Comparison of ENCODE assay signal across 36 cellular contexts in the genomic region with DNA sequence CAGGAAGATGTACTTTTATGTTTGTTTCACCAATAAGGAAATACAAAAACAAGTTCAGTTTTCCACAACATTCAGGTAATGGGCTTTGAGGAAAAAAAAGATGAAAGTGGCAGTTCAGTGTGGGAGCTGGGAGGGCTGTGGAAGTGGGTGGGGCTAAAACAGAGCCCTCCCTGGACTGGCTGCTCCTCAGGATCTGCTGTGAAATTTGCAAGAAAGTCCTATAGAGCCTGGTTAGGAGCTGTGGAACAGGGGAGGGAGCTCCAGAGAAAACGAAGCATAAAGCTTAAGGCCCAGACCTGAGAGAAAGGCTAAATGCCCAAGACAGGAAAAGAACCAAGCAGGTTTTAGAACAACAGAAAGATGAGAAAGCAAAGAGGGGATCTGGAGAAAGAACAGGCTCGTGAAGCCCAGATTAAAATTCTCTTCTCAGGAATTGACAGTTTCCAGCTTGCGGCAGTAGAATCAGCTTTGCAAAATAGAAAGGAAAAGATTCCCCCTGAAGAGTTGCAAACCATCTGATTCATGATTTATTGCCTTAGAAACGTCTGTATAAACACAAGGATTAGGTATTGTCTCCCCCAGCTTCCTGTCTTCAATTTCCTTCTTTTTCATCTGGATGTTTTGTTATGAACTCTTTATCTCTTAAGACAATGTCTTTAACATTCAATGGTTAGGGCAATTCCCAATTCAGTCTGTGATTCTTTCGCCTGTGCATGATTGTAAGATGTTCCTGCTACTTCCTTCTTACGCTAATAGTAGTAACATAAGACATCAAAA. TPM values are rescaled to one million over a fixed set of nuclear protein-coding genes. Genes with fewer than 3 reads are reported as not detected.
DNase-seq lines count a peak whose midpoint lies in the region; ATAC-seq, FAIRE-seq and TF ChIP-seq lines count a peak whose summit lies in the region.
"Had no signal": no experiment of that assay in that cellular context is flagged by ENCODE, and none has a peak within 500 bp of the region (broad histone marks: within the 10 kb centered on the region; RNA-seq: fewer than 3 reads in every experiment).

No MANE protein-coding gene starts in this region.

- H2AFZ ChIP-seq in HepG2 (ENCODE audit: low read length) (no peak overlapping the region), mesenchymal stem cell (ENCODE audit: low read depth, low read length) (no peak overlapping the region)
- H2AFZ ChIP-seq: parathyroid adenoma had no signal

- H3K4me2 ChIP-seq in HepG2 (ENCODE audit: low read depth, low read length), result no peak overlapping the region
- no peak overlapping the region for H3K4me2 ChIP-seq in mesenchymal stem cell (ENCODE audit: low read length, poor library complexity, severe bottlenecking)

- peaks cover 31% of the 10 kb centered on the region for H3K27me3 Mint-ChIP-seq in MCF 10A (ENCODE audit: insufficient read depth, unreplicated experiment)

- peak; percentile 11 to 39 (median 22) for ATAC-seq in right lobe of liver
- ATAC-seq in HepG2, result no peak
- ATAC-seq: stimulated activated naive CD8-positive, alpha-beta T cell treated with anti-CD3 and anti-CD28 coated beads, Interleukin-15, Interleukin-2, amounts not matched to agents 100 U/mL and 50 U/mL, for 24 hours had no signal

- DNase-seq in right lobe of liver (no peak), HepG2 (ENCODE audit: low spot score) (no peak), cardiac fibroblast (ENCODE audit: low read depth in 2 of 2) (peak; percentile 6 to 62), mesenchymal stem cell (peak; percentile 30), HPDE6-E6E7 (ENCODE audit: extremely low spot score) (no peak), MCF 10A (ENCODE audit: unreplicated experiment) (no peak), GM12892 (ENCODE audit: insufficient read length) (no peak)
- no peak for DNase-seq in activated naive CD4-positive, alpha-beta T cell (lab: John Stamatoyannopoulos, UW)
- DNase-seq: activated CD4-positive, alpha-beta T cell treated with anti-CD3 and anti-CD28 coated beads, Interleukin-2, amount 10 ng/mL, durations not matched to agents 24 days and 14 days; activated effector memory CD4-positive, alpha-beta T cell treated with Interleukin-2 at 50 U/mL for 16 hours; activated T-cell treated with anti-CD3 and anti-CD28 coated beads, Interleukin-2, amount 50 U/mL, for 1 hour; anterior cingulate cortex; Caco-2; effector CD8-positive, alpha-beta T cell; erythroblast; GF-D8; glutamatergic neuron; GOT3; islet precursor cell; Kasumi-1; NCI-H446 treated with DMSO at 0.1 percent for 48 hours; NCI-H774; Peyer's patch; SIG-M5; spleen; stimulated activated CD4-positive, alpha-beta T cell treated with anti-CD3 and anti-CD28 coated beads, Interleukin-2, amount 100 ng/mL, for 24 hours; stimulated activated naive CD8-positive, alpha-beta T cell treated with anti-CD3 and anti-CD28 coated beads, Interleukin-15, Interleukin-2, amounts not matched to agents 100 U/mL and 50 U/mL, for 24 hours; WERI-Rb-1 had no signal

- no peak overlapping the region for H3K4me3 Mint-ChIP-seq in MCF 10A (ENCODE audit: unreplicated experiment)
- H3K4me3 Mint-ChIP-seq: activated CD4-positive, alpha-beta T cell treated with anti-CD3 and anti-CD28 coated beads, Interleukin-2, amount 10 ng/mL, durations not matched to agents 24 days and 14 days; activated naive CD8-positive, alpha-beta T cell; CD14-positive monocyte; neural crest cell had no signal

- H3K36me3 Mint-ChIP-seq in MCF 10A (ENCODE audit: insufficient read depth, unreplicated experiment), result no peaks in the 10 kb centered on the region
- H3K36me3 Mint-ChIP-seq: activated naive CD8-positive, alpha-beta T cell had no signal

- H3K79me1 ChIP-seq in mesenchymal stem cell (replicated peaks; ENCODE audit: low read length, poor library complexity, severe bottlenecking), result no peaks in the 10 kb centered on the region

- H3K27ac ChIP-seq in right lobe of liver (no peak overlapping the region), HepG2 (ENCODE audit: extremely low read length, insufficient read depth, low read length) (no peak overlapping the region), mesenchymal stem cell (ENCODE audit: low read length, poor library complexity, severe bottlenecking) (no peak overlapping the region)
- H3K27ac ChIP-seq: 22Rv1, coronary artery, parathyroid adenoma, Peyer's patch, right atrium auricular region, spleen, WERI-Rb-1 had no signal

- H4K8ac ChIP-seq in mesenchymal stem cell (ENCODE audit: low read length), result no peak overlapping the region

- FAIRE-seq in HepG2 (lab: Jason Lieb, UNC), result no peak
- no peak for FAIRE-seq in GM12892 (lab: Jason Lieb, UNC)

- no peak overlapping the region for H2BK5ac ChIP-seq in mesenchymal stem cell (ENCODE audit: low read depth, low read length, poor library complexity, severe bottlenecking)

- H2BK12ac ChIP-seq in mesenchymal stem cell (ENCODE audit: low read length in 2 of 2), result no peak overlapping the region

- H3K23ac ChIP-seq in mesenchymal stem cell (ENCODE audit: low read length in 2 of 2), result no peak overlapping the region

- no peaks in the 10 kb centered on the region for H3K36me3 ChIP-seq in right lobe of liver
- H3K36me3 ChIP-seq in HepG2 (replicated peaks in 1 of 2; ENCODE audit: control insufficient read depth in 1 of 2, insufficient read depth in 2 of 2, low read length in 2 of 2), result no peaks in the 10 kb centered on the region
- no peaks in the 10 kb centered on the region for H3K36me3 ChIP-seq in mesenchymal stem cell (ENCODE audit: control insufficient read depth in 1 of 2, insufficient read depth in 2 of 2, low read depth in 1 of 2, low read length in 2 of 2)
- H3K36me3 ChIP-seq: Peyer's patch, right atrium auricular region, spleen, WERI-Rb-1 had no signal

- H3K4ac ChIP-seq in mesenchymal stem cell (ENCODE audit: low read depth in 1 of 2, low read length in 2 of 2), result no peak overlapping the region

- no peak overlapping the region for H2BK15ac ChIP-seq in mesenchymal stem cell (ENCODE audit: low read depth, poor library complexity, severe bottlenecking)

- no peak for TF ChIP-seq EP300 in HepG2 (IDR thresholded peaks at IDR 0.05; ENCODE audit: low read depth in 2 of 2, low read length in 2 of 2)
- no peak for TF ChIP-seq EP300 in HepG2 (CRISPR knock-in tag; IDR thresholded peaks at IDR 0.05; ENCODE audit: borderline replicate concordance)

- 59% methylated on average over 6 of the region's 6 CpGs for whole genome bisulfite sequencing in right lobe of liver (ENCODE audit: insufficient coverage, low coverage, low lambda C conversion rate, missing lambda C conversion rate)
- WGBS in HepG2 (ENCODE audit: low lambda C conversion rate), result 32% methylated on average over 6 of the region's 6 CpGs
- WGBS in mesenchymal stem cell, result 28% methylated on average over 4 of the region's 6 CpGs

- no peaks in the 10 kb centered on the region for H3K9me3 ChIP-seq in right lobe of liver
- no peaks in the 10 kb centered on the region for H3K9me3 ChIP-seq in HepG2 (ENCODE audit: low read length)
- no peaks in the 10 kb centered on the region for H3K9me3 ChIP-seq in mesenchymal stem cell (ENCODE audit: control insufficient read depth, low read length)
- H3K9me3 ChIP-seq: Caco-2, Peyer's patch, right atrium auricular region, spleen had no signal

- no peak for TF ChIP-seq CTCF in right lobe of liver (IDR thresholded peaks at IDR 0.05)
- TF ChIP-seq CTCF in HepG2 (CRISPR knock-in tag; IDR thresholded peaks at IDR 0.05), result no peak
- TF ChIP-seq CTCF in cardiac fibroblast (IDR thresholded peaks at IDR 0.05; ENCODE audit: low read depth, low read length), result no peak
- no peak for TF ChIP-seq CTCF in MCF 10A (IDR thresholded peaks at IDR 0.05; ENCODE audit: unreplicated experiment)

- H3K9me3 Mint-ChIP-seq in MCF 10A (ENCODE audit: unreplicated experiment), result no peaks in the 10 kb centered on the region
- H3K9me3 Mint-ChIP-seq: neural crest cell had no signal

- no peak overlapping the region for H3K27ac Mint-ChIP-seq in MCF 10A (ENCODE audit: low read depth, unreplicated experiment)
- H3K27ac Mint-ChIP-seq: activated CD4-positive, alpha-beta T cell treated with anti-CD3 and anti-CD28 coated beads, Interleukin-2, amount 10 ng/mL, durations not matched to agents 24 days and 14 days; activated naive CD8-positive, alpha-beta T cell had no signal

- in situ Hi-C loops in HepG2 (cut with HindIII; ENCODE audit: extremely low pct_ligation_motif_present, low pct_unique_long_range_greater_than_20kb), result no loop called here

- H3K79me2 ChIP-seq in HepG2 (ENCODE audit: insufficient read depth, low read length), result no peaks in the 10 kb centered on the region
- H3K79me2 ChIP-seq: parathyroid adenoma had no signal

- POLR2A ChIA-PET in HepG2 (lab: Yijun Ruan, JAX), result no interaction called here
- POLR2A ChIA-PET in MCF 10A (lab: Yijun Ruan, JAX), result no interaction called here

- H3K4me1 ChIP-seq in right lobe of liver (no peaks in the 10 kb centered on the region), HepG2 (ENCODE audit: insufficient read depth, low read length) (no peaks in the 10 kb centered on the region), mesenchymal stem cell (ENCODE audit: control insufficient read depth, insufficient read depth, low read depth, low read length) (no peaks in the 10 kb centered on the region)
- H3K4me1 ChIP-seq: Caco-2, parathyroid adenoma, Peyer's patch, right atrium auricular region, spleen had no signal

- no TSS peak for BruUV-seq in HepG2 (replicated peaks; lab: Mats Ljungman, UMichigan)
- BruUV-seq in MCF 10A (replicated peaks; lab: Mats Ljungman, UMichigan), result no TSS peak

- no peak overlapping the region for H3K18ac ChIP-seq in mesenchymal stem cell (ENCODE audit: low read depth in 1 of 2, low read length in 2 of 2)

- no peaks in the 10 kb centered on the region for H4K20me1 ChIP-seq in HepG2 (ENCODE audit: insufficient read depth, low read length)

- no peak overlapping the region for H2AK5ac ChIP-seq in mesenchymal stem cell (ENCODE audit: low read length, severe bottlenecking)

- no peak overlapping the region for H3K4me3 ChIP-seq in right lobe of liver
- H3K4me3 ChIP-seq in HepG2 (replicated peaks in 1 of 3; ENCODE audit: insufficient read depth in 1 of 3, low read depth in 2 of 3, low read length in 3 of 3), result no peak overlapping the region
- H3K4me3 ChIP-seq in cardiac fibroblast (replicated peaks in 1 of 2; ENCODE audit: low read depth in 2 of 2, low read length in 2 of 2), result no peak overlapping the region
- no peak overlapping the region for H3K4me3 ChIP-seq in mesenchymal stem cell (ENCODE audit: insufficient read depth in 1 of 2, low read depth in 1 of 2, low read length in 2 of 2)
- H3K4me3 ChIP-seq: coronary artery, Peyer's patch, right atrium auricular region, spleen had no signal

- no peak overlapping the region for H3K14ac ChIP-seq in mesenchymal stem cell (ENCODE audit: low read length in 2 of 2)

- CTCF ChIA-PET in HepG2 (lab: Yijun Ruan, JAX; ENCODE audit: low intra/inter-chr PET ratio, low total read pairs), result no interaction called here
- CTCF ChIA-PET in MCF 10A (lab: Yijun Ruan, JAX), result interaction anchor here (0.5 to 1.1 kb wide), 3 partner anchors 90 to 381 kb away, joined by 3 read pairs; no protein-coding TSS in a partner anchor

- intact Hi-C loops in right lobe of liver (cut with DNase I) (no loop called here), HepG2 (cut with micrococcal nuclease; ENCODE audit: unreplicated experiment) (no loop called here), MCF 10A (cut with micrococcal nuclease) (no loop called here)

- TF ChIP-seq POLR2A in right lobe of liver (IDR thresholded peaks at IDR 0.05) (no peak), HepG2 (IDR thresholded peaks at IDR 0.05; ENCODE audit: insufficient read depth in 1 of 2, low read depth in 2 of 2, low read length in 2 of 2) (no peak), GM12892 (IDR thresholded peaks at IDR 0.05; ENCODE audit: low read depth, low read length) (no peak)

- H3K4me1 Mint-ChIP-seq in MCF 10A (ENCODE audit: insufficient read depth, unreplicated experiment), result no peaks in the 10 kb centered on the region
- H3K4me1 Mint-ChIP-seq: activated CD4-positive, alpha-beta T cell treated with anti-CD3 and anti-CD28 coated beads, Interleukin-2, amount 10 ng/mL, durations not matched to agents 24 days and 14 days; CD14-positive monocyte had no signal

- TF ChIP-seq RAD21 in HepG2 (CRISPR knock-in tag; IDR thresholded peaks at IDR 0.05), result no peak

- no peak overlapping the region for H3K9ac ChIP-seq in HepG2 (ENCODE audit: insufficient read depth, low read depth, low read length)
- H3K9ac ChIP-seq in mesenchymal stem cell (ENCODE audit: low read length), result no peak overlapping the region
- H3K9ac ChIP-seq: parathyroid adenoma had no signal

- H2BK120ac ChIP-seq in mesenchymal stem cell (ENCODE audit: low read depth, low read length), result no peak overlapping the region

- no peak overlapping the region for H4K91ac ChIP-seq in mesenchymal stem cell (ENCODE audit: low read length)

- H3K27me3 ChIP-seq in right lobe of liver (no peaks in the 10 kb centered on the region), HepG2 (ENCODE audit: control insufficient read depth in 1 of 2, insufficient read depth in 2 of 2, low read length in 2 of 2) (peaks cover 0 to 16% of the 10 kb centered on the region in 2 experiments; a peak in 3 of 5 replicates), mesenchymal stem cell (ENCODE audit: control insufficient read depth in 1 of 2, insufficient read depth in 1 of 2, low read length in 2 of 2) (peaks cover 0 to 53% of the 10 kb centered on the region in 2 experiments)
- H3K27me3 ChIP-seq: Peyer's patch, right atrium auricular region, spleen had no signal

RNA-seq across cellular contexts. Expression of a gene that starts 26.3 kb away (rescaled TPM):
- total RNA-seq in right lobe of liver (100 to 1,000 TPM in 2 of 6 experiments, 10 to 100 TPM in 4; 19.2 to 130 (median 40.6) TPM), HepG2 (2016; rRNA removed; fragmentation: Illumina TruSeq; extraction: Trizol) (not detected in 2 replicates), MCF 10A (2022) (not detected in 2 replicates)
- total RNA-seq in HepG2 (2016; cell fraction: cytosol; rRNA removed; fragmentation: Illumina TruSeq; extraction: Trizol; ENCODE audit: low read depth), result not detected in 2 replicates
- not detected in 2 replicates for total RNA-seq in HepG2 (2016; cell fraction: insoluble cytoplasmic fraction; rRNA removed; fragmentation: Illumina TruSeq; extraction: Trizol)
- not detected in 2 replicates for total RNA-seq in HepG2 (2016; cell fraction: membrane; rRNA removed; fragmentation: Illumina TruSeq; extraction: Trizol)
- not detected in 2 replicates for total RNA-seq in HepG2 (2016; cell fraction: nucleus; rRNA removed; fragmentation: Illumina TruSeq; extraction: Trizol)
- not detected in 2 replicates for polyA plus RNA-seq in HepG2 (2011; rRNA removed)
- polyA plus RNA-seq in HepG2 (2011; cell fraction: cytosol; rRNA removed), result not detected in 2 replicates
- polyA plus RNA-seq in HepG2 (2011; cell fraction: nucleus; rRNA removed), result 0.26 TPM in 1 of 2 replicates, not detected in the other
- not detected in 2 replicates for polyA plus RNA-seq in HepG2 (2012)
- polyA plus RNA-seq in HepG2 (2016; cell fraction: cytosol; fragmentation: Illumina TruSeq; extraction: Trizol; ENCODE audit: low read depth), result not detected in 2 replicates
- polyA plus RNA-seq in HepG2 (2016; cell fraction: insoluble cytoplasmic fraction; fragmentation: Illumina TruSeq; extraction: Trizol; ENCODE audit: low read depth), result not detected in 2 replicates
- not detected in 2 replicates for polyA plus RNA-seq in HepG2 (2016; cell fraction: membrane; fragmentation: Illumina TruSeq; extraction: Trizol; ENCODE audit: low read depth)
- not detected in 2 replicates for polyA plus RNA-seq in HepG2 (2016; cell fraction: nucleus; fragmentation: Illumina TruSeq; extraction: Trizol; ENCODE audit: insufficient read depth, low read depth)
- polyA minus RNA-seq in HepG2 (2011; rRNA and poly(A)+ RNA removed; ENCODE audit: low replicate concordance), result not detected in 2 replicates
- not detected in 2 replicates for polyA minus RNA-seq in HepG2 (2011; cell fraction: cytosol; rRNA and poly(A)+ RNA removed)
- polyA minus RNA-seq in HepG2 (2011; cell fraction: nucleus; rRNA and poly(A)+ RNA removed), result 0.77 TPM in 1 of 2 replicates, not detected in the other
- polyA plus RNA-seq in mesenchymal stem cell (2013, experiment 1 of 2), result 0.21 TPM
- not detected for polyA plus RNA-seq in mesenchymal stem cell (2013, experiment 2 of 2)
- 0.21 TPM for polyA plus RNA-seq in GM12892 (2012; ENCODE audit: missing spikeins)
- total RNA-seq: activated CD8-positive, alpha-beta memory T cell treated with anti-CD3 and anti-CD28 coated beads for 36 hours; Caco-2 had no signal
- polyA plus RNA-seq: CD14-positive monocyte had no signal

Comparison
In these comparisons a context has a peak if more than half of its experiments do, and no peak if none do; other contexts are left out.
1. RNA of a gene that starts 26.3 kb away (total RNA-seq): 19.2 to 130 TPM in right lobe of liver; not detected in HepG2 and not detected in MCF 10A; every median in the first group is over 10 times any median in the second.
2. DNase-seq: peak in cardiac fibroblast (2 of 2) and mesenchymal stem cell (single experiment); none in right lobe of liver (0 of 3), HepG2 (single experiment), activated naive CD4-positive, alpha-beta T cell (0 of 4), HPDE6-E6E7 (single experiment), MCF 10A (single experiment) and GM12892 (single experiment).